In the genomic region with DNA sequence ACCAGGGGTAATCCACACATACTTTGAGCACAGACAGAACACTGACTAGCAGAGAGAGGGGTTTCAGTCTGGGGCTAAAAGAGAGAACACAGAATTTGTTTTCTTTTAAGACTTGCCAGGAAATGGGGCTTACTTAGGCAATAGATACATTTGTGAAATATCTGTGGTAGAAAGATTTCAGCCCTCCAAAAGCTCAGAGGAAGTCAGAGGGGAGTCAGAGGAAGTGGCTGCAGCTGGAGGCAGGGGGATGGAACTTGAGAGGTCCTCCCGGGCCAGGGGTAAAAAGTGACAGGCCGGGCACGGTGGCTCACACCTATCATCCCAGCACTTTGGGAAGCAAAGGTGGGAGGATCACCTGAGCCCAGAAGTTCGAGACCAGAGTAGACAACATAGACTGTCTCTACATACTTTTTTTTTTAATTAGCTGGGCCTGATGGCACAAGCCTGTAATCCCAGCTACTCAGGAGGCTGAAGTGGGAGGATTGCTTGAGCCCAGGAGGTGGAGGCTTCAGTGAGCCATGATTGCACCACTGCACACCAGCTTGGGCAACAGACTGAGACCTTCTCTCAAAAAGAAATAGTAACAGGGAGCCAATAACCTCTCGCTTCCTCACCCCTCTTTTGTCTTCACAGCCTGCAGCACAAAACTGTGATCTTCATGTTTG, we compare ENCODE assay signal across 8 cellular contexts. TPM values are rescaled to one million over a fixed set of nuclear protein-coding genes. Genes with fewer than 3 reads are reported as not detected.
DNase-seq lines count a peak whose midpoint lies in the region; ATAC-seq and TF ChIP-seq lines count a peak whose summit lies in the region.

No MANE protein-coding gene starts in this region.

- H3K9me3 ChIP-seq in smooth muscle cell (replicated peaks; ENCODE audit: low read depth): no peaks in the 10 kb centered on the region

- H3K27ac ChIP-seq in brain microvascular endothelial cell (peak overlapping the region; percentile 28), smooth muscle cell (ENCODE audit: low read depth) (peak overlapping the region; percentile 78)

- H3K4me2 ChIP-seq in smooth muscle cell: peak overlapping the region; percentile 43

- H2AFZ ChIP-seq in smooth muscle cell (ENCODE audit: low read depth): no peak overlapping the region

- ATAC-seq in HG03469 (IDR thresholded peaks at IDR 0.05; ENCODE audit: unreplicated experiment): no peak
- ATAC-seq in GM18505 (IDR thresholded peaks at IDR 0.05; ENCODE audit: unreplicated experiment): no peak

- TF ChIP-seq CTCF in brain microvascular endothelial cell (IDR thresholded peaks at IDR 0.05; ENCODE audit: low read depth, low read length, missing control alignments) (no peak), smooth muscle cell (IDR thresholded peaks at IDR 0.05; ENCODE audit: borderline replicate concordance, insufficient read depth, poor library complexity, severe bottlenecking) (no peak)

- no peak for TF ChIP-seq POLR2A in GM18505 (IDR thresholded peaks at IDR 0.05; ENCODE audit: borderline replicate concordance, extremely low read depth, insufficient read depth, insufficient read length)

- no peak overlapping the region for H3K9ac ChIP-seq in smooth muscle cell (ENCODE audit: low read depth)

- H3K4me1 ChIP-seq in smooth muscle cell (ENCODE audit: low read depth): peaks cover 4% of the 10 kb centered on the region

- H3K36me3 ChIP-seq in brain microvascular endothelial cell (replicated peaks) (peaks cover 16% of the 10 kb centered on the region), smooth muscle cell (ENCODE audit: low read depth) (no peaks in the 10 kb centered on the region)

- no peaks in the 10 kb centered on the region for H4K20me1 ChIP-seq in smooth muscle cell (ENCODE audit: low read depth)

- DNase-seq in NK-92 treated with Interleukin-12 subunit alpha and Interleukin-12 subunit beta, amount 100 ng/mL, for 24 hours (lab: John Stamatoyannopoulos, UW): peak; percentile 69
- DNase-seq in NK-92 (lab: John Stamatoyannopoulos, UW; ENCODE audit: unreplicated experiment): no peak
- peak; percentile 67 for DNase-seq in LHCN-M2 (ENCODE audit: low read depth)
- DNase-seq in brain microvascular endothelial cell: peak; percentile 47
- no peak for DNase-seq in smooth muscle cell (lab: John Stamatoyannopoulos, UW; ENCODE audit: unreplicated experiment)
- no peak for DNase-seq in NCI-H2029 treated with DMSO at 0.1 percent for 48 hours (lab: John Stamatoyannopoulos, UW)

- no peaks in the 10 kb centered on the region for H3K27me3 ChIP-seq in brain microvascular endothelial cell (replicated peaks)
- H3K27me3 ChIP-seq in smooth muscle cell (ENCODE audit: low read depth): no peaks in the 10 kb centered on the region

- WGBS in smooth muscle cell (ENCODE audit: low lambda C conversion rate): 53% methylated on average over 5 of the region's 5 CpGs

- H3K4me3 ChIP-seq in brain microvascular endothelial cell (ENCODE audit: low read depth, low read length) (no peak overlapping the region), smooth muscle cell (no peak overlapping the region)

- no peaks in the 10 kb centered on the region for H3K79me2 ChIP-seq in smooth muscle cell (ENCODE audit: low read depth)

- H3F3A ChIP-seq in smooth muscle cell (ENCODE audit: low read depth): no peaks in the 10 kb centered on the region

- in situ Hi-C loops in brain microvascular endothelial cell (cut with HindIII; ENCODE audit: low pct_ligation_motif_present, low sequenced_read_pairs): no loop called here

RNA-seq across cellular contexts. Expression of gene NLRC5, which starts 49.9 kb away (rescaled TPM):
- 12.1 and 22.3 TPM in 2 replicates for total RNA-seq in LHCN-M2 (2014; rRNA removed)
- polyA plus RNA-seq in LHCN-M2 (2012): 9.2 TPM
- total RNA-seq in smooth muscle cell: 3.5 and 21.4 TPM in 2 replicates
- 4.2 and 5.8 TPM in 2 replicates for polyA plus RNA-seq in smooth muscle cell

RNA-seq across cellular contexts. Expression of gene CPNE2, which starts 53.1 kb away (rescaled TPM):
- 13.7 and 18.6 TPM in 2 replicates for total RNA-seq in LHCN-M2 (2014; rRNA removed)
- polyA plus RNA-seq in LHCN-M2 (2012): 24.8 TPM
- total RNA-seq in smooth muscle cell: 18.2 and 19.3 TPM in 2 replicates
- 19.8 and 27.2 TPM in 2 replicates for polyA plus RNA-seq in smooth muscle cell

Comparison
In these comparisons a context has a peak if more than half of its experiments do, and no peak if none do; other contexts are left out.
1. DNase-seq: peak in NK-92 treated with Interleukin-12 subunit alpha and Interleukin-12 subunit beta, amount 100 ng/mL, for 24 hours (single experiment), LHCN-M2 (single experiment) and brain microvascular endothelial cell (single experiment); none in NK-92 (single experiment), smooth muscle cell (single experiment) and NCI-H2029 treated with DMSO at 0.1 percent for 48 hours (single experiment).